Comparison of ENCODE assay signal across 8 cellular contexts in the genomic region with DNA sequence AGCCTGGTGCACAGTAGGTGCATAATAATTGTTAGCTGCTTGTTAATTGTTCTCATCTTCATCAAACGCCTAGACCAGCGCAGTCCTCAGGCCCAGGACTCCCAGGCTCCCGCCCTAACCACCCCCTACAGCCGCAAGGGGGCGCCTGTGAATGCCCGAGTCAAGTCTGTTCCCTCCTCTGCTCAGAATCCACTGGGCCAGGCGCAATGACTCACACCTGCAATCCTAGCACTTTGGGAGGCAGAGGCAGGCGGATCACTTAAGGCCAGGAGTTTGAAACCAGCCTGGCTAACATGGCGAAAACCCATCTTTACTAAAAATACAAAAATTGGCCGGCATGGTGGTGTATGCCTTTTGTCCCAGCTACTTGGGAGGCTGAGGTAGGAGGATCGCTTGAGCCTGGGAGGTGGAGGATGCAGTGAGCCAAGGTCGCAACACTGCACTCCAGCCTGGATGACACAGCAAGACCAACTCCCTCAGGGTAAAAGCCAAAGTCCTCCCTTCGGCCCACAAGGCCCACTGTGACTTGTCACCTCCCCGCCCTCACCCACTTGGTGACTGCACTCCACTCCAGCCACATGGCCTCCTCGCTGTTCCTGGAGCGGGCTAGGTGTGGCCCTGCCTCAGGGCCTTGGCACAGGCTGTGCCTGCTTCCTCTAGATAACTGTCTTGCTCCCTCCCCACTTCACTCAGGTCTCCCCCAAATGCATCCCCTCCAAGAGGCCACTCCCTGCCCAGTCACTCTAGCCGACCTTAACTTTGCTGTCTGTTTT. TPM values are rescaled to one million over a fixed set of nuclear protein-coding genes. Genes with fewer than 3 reads are reported as not detected.
DNase-seq lines count a peak whose midpoint lies in the region; ATAC-seq and TF ChIP-seq lines count a peak whose summit lies in the region.

No MANE protein-coding gene starts in this region.

- DNase-seq in NCI-H2171 treated with DMSO at 0.1 percent for 48 hours (lab: John Stamatoyannopoulos, UW), result peak; percentile 16
- peak; percentile 83 for DNase-seq in activated CD4-positive, alpha-beta T cell treated with anti-CD3 and anti-CD28 coated beads for 48 hours
- peak; percentile 87 for DNase-seq in dermis blood vessel endothelial cell
- DNase-seq in memory B cell (ENCODE audit: low spot score in 2 of 2), result peak; percentile 56 to 63
- peak; percentile 54 to 65 for DNase-seq in stimulated activated CD8-positive, alpha-beta memory T cell treated with anti-CD3 and anti-CD28 coated beads, Interleukin-2, amount 100 ng/mL, for 48 hours (ENCODE audit: low read depth in 2 of 2)
- DNase-seq in putamen (ENCODE audit: low spot score), result no peak

- no peaks in the 10 kb centered on the region for H3K27me3 Mint-ChIP-seq in memory B cell

- peak; percentile 83 for TF ChIP-seq CTCF in GM12874 (IDR thresholded peaks at IDR 0.05; ENCODE audit: insufficient read depth, low read depth, low read length)

- H3K36me3 Mint-ChIP-seq in memory B cell, result peaks cover 15% of the 10 kb centered on the region

- no peak overlapping the region for H3K27ac Mint-ChIP-seq in memory B cell

- peaks cover 5% of the 10 kb centered on the region for H3K4me1 Mint-ChIP-seq in memory B cell

- no peaks in the 10 kb centered on the region for H3K9me3 Mint-ChIP-seq in memory B cell

- ATAC-seq in memory B cell (ENCODE audit: low read depth) (peak; percentile 84), HG03135 (IDR thresholded peaks at IDR 0.05; ENCODE audit: unreplicated experiment) (no peak)

- no peak overlapping the region for H3K4me3 Mint-ChIP-seq in memory B cell

RNA-seq across cellular contexts. Expression of gene ZNF653, which starts 9.1 kb away (rescaled TPM):
- 5.1 and 12.4 TPM in 2 replicates for total RNA-seq in dermis blood vessel endothelial cell

RNA-seq across cellular contexts. Expression of gene ELAVL3, which starts 15.7 kb away (rescaled TPM):
- total RNA-seq in dermis blood vessel endothelial cell, result not detected in 2 replicates

RNA-seq across cellular contexts. Expression of gene ECSIT, which starts 32.4 kb away (rescaled TPM):
- total RNA-seq in dermis blood vessel endothelial cell, result 36.8 and 37.6 TPM in 2 replicates

RNA-seq across cellular contexts. Expression of gene CNN1, which starts 42.1 kb away (rescaled TPM):
- 0.19 and 1.2 TPM in 2 replicates for total RNA-seq in dermis blood vessel endothelial cell
